8 cellular contexts compared by ENCODE assay signal in genomic region chr19:1173160-1173844, GRCh38. TPM values are rescaled to one million over a fixed set of nuclear protein-coding genes. Genes with fewer than 3 reads are reported as not detected.
DNase-seq lines count a peak whose midpoint lies in the region; ATAC-seq and TF ChIP-seq lines count a peak whose summit lies in the region.

No MANE protein-coding gene starts in this region.

- no peaks in the 10 kb centered on the region for H3K36me3 ChIP-seq in ectodermal cell (ENCODE audit: control insufficient read depth, insufficient read depth, low read length)
- peaks cover 5% of the 10 kb centered on the region for H3K36me3 ChIP-seq in mucosa of stomach (ENCODE audit: control insufficient read depth, insufficient read depth, low read length)

- TF ChIP-seq CTCF in RWPE1 (conservative IDR thresholded peaks at IDR 0.05; ENCODE audit: low read depth), result no peak

- CTCF ChIA-PET in RWPE1 (lab: Yijun Ruan, JAX), result no interaction called here

- H3K9ac ChIP-seq in mucosa of stomach (ENCODE audit: low read length), result peak overlapping the region; percentile 87

- H3K27me3 ChIP-seq in ectodermal cell (ENCODE audit: control insufficient read depth, insufficient read depth, low read length, poor library complexity, severe bottlenecking) (no peaks in the 10 kb centered on the region), mucosa of stomach (ENCODE audit: control insufficient read depth, insufficient read depth, low read length) (no peaks in the 10 kb centered on the region)

- WGBS in ectodermal cell, 2 experiments, result 1% methylated on average over 47 of the region's 47 CpGs

- DNase-seq in RWPE1 (ENCODE audit: low spot score) (no peak), cortex of kidney (lab: John Stamatoyannopoulos, UW) (no peak), ecto neural progenitor cell (ENCODE audit: low spot score) (no peak), NCI-H1105 treated with DMSO at 0.1 percent for 48 hours (lab: John Stamatoyannopoulos, UW) (no peak)
- DNase-seq in stimulated activated naive CD4-positive, alpha-beta T cell (lab: John Stamatoyannopoulos, UW), result no peak

- H3K9me3 ChIP-seq in ectodermal cell (ENCODE audit: control insufficient read depth, low read length) (no peaks in the 10 kb centered on the region), mucosa of stomach (ENCODE audit: control insufficient read depth, low read length) (no peaks in the 10 kb centered on the region)

- POLR2A ChIA-PET in RWPE1 (lab: Yijun Ruan, JAX; ENCODE audit: low non-redundant PET), result interaction anchor here (0.6 kb wide), 1 partner anchor 229 kb away, joined by 17 read pairs; no protein-coding TSS in a partner anchor

- H3K4me1 ChIP-seq in ectodermal cell (ENCODE audit: control insufficient read depth, insufficient read depth, low read length), result peaks cover 29% of the 10 kb centered on the region
- peaks cover 35% of the 10 kb centered on the region for H3K4me1 ChIP-seq in mucosa of stomach (ENCODE audit: control insufficient read depth, insufficient read depth, low read length)

- H3K27ac ChIP-seq in RWPE1 (peak overlapping the region; percentile 100), ectodermal cell (ENCODE audit: insufficient read depth, low read depth, low read length, poor library complexity, severe bottlenecking) (no peak overlapping the region)

- peak overlapping the region; percentile 76 for H3K4me3 ChIP-seq in ectodermal cell (ENCODE audit: insufficient read depth, low read depth, low read length)
- peak overlapping the region; percentile 71 for H3K4me3 ChIP-seq in mucosa of stomach (ENCODE audit: low read length)

- ATAC-seq in GM18867 (IDR thresholded peaks at IDR 0.05; ENCODE audit: unreplicated experiment), result peak; percentile 12

RNA-seq across cellular contexts. Expression of gene SBNO2, which starts 0.8 kb away (rescaled TPM):
- 21.0 TPM for polyA plus RNA-seq in ectodermal cell (2013, experiment 1 of 4)
- 19.6 TPM for polyA plus RNA-seq in ectodermal cell (2013, experiment 2 of 4)
- polyA plus RNA-seq in ectodermal cell (2013, experiment 3 of 4), result 14.0 TPM
- polyA plus RNA-seq in ectodermal cell (2013, experiment 4 of 4), result 16.5 TPM

RNA-seq across cellular contexts. Expression of gene STK11, which starts 32.3 kb away (rescaled TPM):
- polyA plus RNA-seq in ectodermal cell (2013, experiment 1 of 4), result 54.2 TPM
- polyA plus RNA-seq in ectodermal cell (2013, experiment 2 of 4), result 48.7 TPM
- polyA plus RNA-seq in ectodermal cell (2013, experiment 3 of 4), result 44.6 TPM
- 46.4 TPM for polyA plus RNA-seq in ectodermal cell (2013, experiment 4 of 4)
